In genomic region chrX:30530591-30530990, GRCh38 we compare ENCODE assay signal across 1 cellular context.
TF ChIP-seq lines count a peak whose summit lies in the region.

No MANE protein-coding gene starts in this region.

TF ChIP-seq in IMR-90, 13 proteins besides CTCF, POLR2A, EP300 and RAD21 (continued from another document):
- TF ChIP-seq ELK1 (IDR thresholded peaks at IDR 0.05; ENCODE audit: borderline replicate concordance, low read depth, low read length): no peak
- TF ChIP-seq RFX5 (IDR thresholded peaks at IDR 0.05; ENCODE audit: low read depth, low read length): no peak
